9 cellular contexts compared by ENCODE assay signal in the genomic region with DNA sequence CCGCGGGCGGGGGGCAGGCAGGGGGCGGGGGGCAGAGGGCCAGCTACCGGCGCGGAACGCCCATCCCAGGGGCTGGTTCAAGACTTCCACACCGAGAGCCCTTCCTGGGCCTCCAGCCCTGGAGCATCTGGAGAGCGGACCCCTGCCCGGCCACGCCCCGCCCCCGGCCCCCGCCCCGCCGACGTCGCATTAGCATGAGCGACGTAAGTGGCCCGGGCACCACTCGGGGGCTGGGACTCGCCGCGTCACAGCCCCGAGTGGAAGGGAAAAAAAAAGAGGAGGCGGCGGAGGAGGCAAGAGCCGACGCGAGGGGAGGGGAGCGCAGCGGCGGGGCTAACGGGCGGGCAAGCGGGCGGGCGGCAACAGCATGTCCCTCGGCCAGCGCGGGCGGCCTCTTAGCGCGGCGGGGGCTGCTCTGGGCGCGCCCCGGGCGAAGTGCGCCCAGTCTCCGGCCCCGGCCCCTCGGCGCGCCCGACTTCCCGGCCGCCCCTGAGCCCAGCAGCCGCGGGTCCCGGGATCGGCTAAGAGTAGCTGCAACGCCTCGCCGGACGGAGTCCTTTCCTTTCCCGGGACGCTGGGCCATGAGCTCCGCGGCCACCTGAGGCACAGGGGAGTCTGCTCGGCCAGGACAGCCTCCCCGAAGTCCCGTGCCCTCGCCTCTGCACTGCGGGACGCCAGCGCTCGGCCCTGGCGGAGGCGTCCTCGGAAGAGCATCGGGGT. TPM values are rescaled to one million over a fixed set of nuclear protein-coding genes. Genes with fewer than 3 reads are reported as not detected.
A peak's percentile ranks its signal among the peaks of the same experiment; 100 is the strongest.
DNase-seq lines count a peak whose midpoint lies in the region; ATAC-seq, FAIRE-seq and TF ChIP-seq lines count a peak whose summit lies in the region.
"Had no signal": no experiment of that assay in that cellular context is flagged by ENCODE, and none has a peak within 500 bp of the region (broad histone marks: within the 10 kb centered on the region; RNA-seq: fewer than 3 reads in every experiment).

TSS of gene SLC18A3 (plus strand) at position 296 of the 720 bp plus-strand sequence. CDS start 431 bp downstream, outside the sequence.

- TF ChIP-seq CTCF in A549 (IDR thresholded peaks at IDR 0.05): no peak
- TF ChIP-seq CTCF in VCaP (conservative IDR thresholded peaks at IDR 0.05): no peak
- no peak for TF ChIP-seq CTCF in transverse colon (IDR thresholded peaks at IDR 0.05)

- DNase-seq in A549 (ENCODE audit: low read depth in 1 of 2, low spot score in 1 of 2) (no peak), mesenteric fat pad (ENCODE audit: low spot score) (peak; percentile 51), SKM-1 (lab: John Stamatoyannopoulos, UW; ENCODE audit: unreplicated experiment) (no peak), transverse colon (no peak)

- ATAC-seq in A549 (no peak), HG03469 (IDR thresholded peaks at IDR 0.05; ENCODE audit: unreplicated experiment) (no peak), GM18519 (IDR thresholded peaks at IDR 0.05; ENCODE audit: low FRiP score, unreplicated experiment) (no peak)

- in situ Hi-C loops in transverse colon (cut with MboI; ENCODE audit: low pct_ligation_motif_present in 1 of 4, low pct_unique_long_range_greater_than_20kb in 1 of 4, low sequenced_read_pairs in 3 of 4): no loop called here

- H3K36me3 ChIP-seq in HUES6 (ENCODE audit: control insufficient read depth, insufficient read depth, low read length) (no peaks in the 10 kb centered on the region), transverse colon (no peaks in the 10 kb centered on the region)

- TF ChIP-seq EP300 in A549 (IDR thresholded peaks at IDR 0.05) (no peak), transverse colon (IDR thresholded peaks at IDR 0.05; ENCODE audit: low read depth) (no peak)

- no peak within 1 kb of the TSS for H3K9ac ChIP-seq in HUES6 (ENCODE audit: low read length)

- 50% methylated on average over 26 of the region's 84 CpGs for WGBS in A549 (ENCODE audit: missing lambda C conversion rate)
- 0 to 14% methylated on average over 5 to 61 of the region's 84 CpGs for WGBS in transverse colon (ENCODE audit: low coverage in 1 of 2), 2 donors

- intact Hi-C loops in transverse colon (cut with DNase I; ENCODE audit: low total_unique reads): loop anchor here (10.0 kb wide), 1 partner anchor 1345 kb away; no protein-coding TSS in a partner anchor

- H3K27me3 ChIP-seq in HUES6 (ENCODE audit: control insufficient read depth, insufficient read depth, low read length) (peaks cover 100% of the 10 kb centered on the region), transverse colon (peaks cover 88% of the 10 kb centered on the region)

- CTCF ChIA-PET in A549 (lab: Yijun Ruan, JAX): no interaction called here

- H3K27ac ChIP-seq in A549 (no peak within 1 kb of the TSS), HUES6 (ENCODE audit: low read depth, low read length) (no peak within 1 kb of the TSS), VCaP (peak within 1 kb of the TSS; percentile 35; the same call in 1 of the 2 replicates), transverse colon (no peak within 1 kb of the TSS)

- FAIRE-seq in A549 (lab: Jason Lieb, UNC): no peak

- POLR2A ChIA-PET in A549 (lab: Yijun Ruan, JAX): no interaction called here

- H3K4me3 ChIP-seq in A549 (peak within 1 kb of the TSS; percentile 26; the same call in 2 of the 3 replicates), HUES6 (ENCODE audit: low read depth, low read length) (peak within 1 kb of the TSS; percentile 66), transverse colon (peak within 1 kb of the TSS in 1 of 4 donors; percentile 14)

- no peak for TF ChIP-seq RAD21 in A549 (conservative IDR thresholded peaks at IDR 0.05 in 1 of 2, IDR thresholded peaks at IDR 0.05 in 1 of 2)

- no peaks in the 10 kb centered on the region; the same call in 2 of the 3 replicates for H3K4me1 ChIP-seq in A549
- H3K4me1 ChIP-seq in HUES6 (ENCODE audit: control insufficient read depth, insufficient read depth, low read length): peaks cover 39% of the 10 kb centered on the region
- peaks cover 0 to 19% (median 9%) of the 10 kb centered on the region in 4 donors for H3K4me1 ChIP-seq in transverse colon

- TF ChIP-seq POLR2A in A549 (IDR thresholded peaks at IDR 0.05; ENCODE audit: low read length) (no peak), transverse colon (IDR thresholded peaks at IDR 0.05) (no peak)

- peak within 1 kb of the TSS; percentile 67 for H3K4me2 ChIP-seq in A549

- H3K9me3 ChIP-seq in A549 (no peaks in the 10 kb centered on the region), HUES6 (ENCODE audit: control insufficient read depth, insufficient read depth, low read depth, low read length) (no peaks in the 10 kb centered on the region), transverse colon (no peaks in the 10 kb centered on the region)

TF ChIP-seq in A549, 52 proteins besides CTCF, POLR2A, EP300 and RAD21:
- TF ChIP-seq, protein P1, sequence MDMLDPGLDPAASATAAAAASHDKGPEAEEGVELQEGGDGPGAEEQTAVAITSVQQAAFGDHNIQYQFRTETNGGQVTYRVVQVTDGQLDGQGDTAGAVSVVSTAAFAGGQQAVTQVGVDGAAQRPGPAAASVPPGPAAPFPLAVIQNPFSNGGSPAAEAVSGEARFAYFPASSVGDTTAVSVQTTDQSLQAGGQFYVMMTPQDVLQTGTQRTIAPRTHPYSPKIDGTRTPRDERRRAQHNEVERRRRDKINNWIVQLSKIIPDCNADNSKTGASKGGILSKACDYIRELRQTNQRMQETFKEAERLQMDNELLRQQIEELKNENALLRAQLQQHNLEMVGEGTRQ (IDR thresholded peaks at IDR 0.05): no peak
- TF ChIP-seq RCOR1 (IDR thresholded peaks at IDR 0.05; ENCODE audit: low read depth, low read length): no peak
- TF ChIP-seq EHMT2 (IDR thresholded peaks at IDR 0.05; ENCODE audit: low read depth): no peak
- no peak for TF ChIP-seq SMC3 (IDR thresholded peaks at IDR 0.05)
- no peak for TF ChIP-seq JUNB (IDR thresholded peaks at IDR 0.05)
- no peak for TF ChIP-seq TP53 (CRISPR knock-in tag; IDR thresholded peaks at IDR 0.05)
- no peak for TF ChIP-seq POLR2AphosphoS2 (conservative IDR thresholded peaks at IDR 0.05; ENCODE audit: low read length)
- TF ChIP-seq, protein P2, sequence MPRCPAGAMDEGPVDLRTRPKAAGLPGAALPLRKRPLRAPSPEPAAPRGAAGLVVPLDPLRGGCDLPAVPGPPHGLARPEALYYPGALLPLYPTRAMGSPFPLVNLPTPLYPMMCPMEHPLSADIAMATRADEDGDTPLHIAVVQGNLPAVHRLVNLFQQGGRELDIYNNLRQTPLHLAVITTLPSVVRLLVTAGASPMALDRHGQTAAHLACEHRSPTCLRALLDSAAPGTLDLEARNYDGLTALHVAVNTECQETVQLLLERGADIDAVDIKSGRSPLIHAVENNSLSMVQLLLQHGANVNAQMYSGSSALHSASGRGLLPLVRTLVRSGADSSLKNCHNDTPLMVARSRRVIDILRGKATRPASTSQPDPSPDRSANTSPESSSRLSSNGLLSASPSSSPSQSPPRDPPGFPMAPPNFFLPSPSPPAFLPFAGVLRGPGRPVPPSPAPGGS (IDR thresholded peaks at IDR 0.05): no peak
- TF ChIP-seq ZNF302 (CRISPR knock-in tag; IDR thresholded peaks at IDR 0.05): no peak
- no peak for TF ChIP-seq ZFP36 (IDR thresholded peaks at IDR 0.05; ENCODE audit: borderline replicate concordance, partially characterized antibody)
- TF ChIP-seq BHLHE40 (IDR thresholded peaks at IDR 0.05; ENCODE audit: low read depth, low read length): no peak
- no peak for TF ChIP-seq ATOH8 (CRISPR knock-in tag; IDR thresholded peaks at IDR 0.05; ENCODE audit: low read depth)
- TF ChIP-seq TFCP2L1 (CRISPR knock-in tag; IDR thresholded peaks at IDR 0.05): no peak
- no peak for TF ChIP-seq ZSCAN20 (CRISPR knock-in tag; IDR thresholded peaks at IDR 0.05)
- no peak for TF ChIP-seq SREBF2 (IDR thresholded peaks at IDR 0.05)
- TF ChIP-seq HEYL (CRISPR knock-in tag; IDR thresholded peaks at IDR 0.05): no peak
- no peak for TF ChIP-seq KDM1A (IDR thresholded peaks at IDR 0.05; ENCODE audit: low read depth)
- TF ChIP-seq CBX2 (IDR thresholded peaks at IDR 0.05; ENCODE audit: borderline replicate concordance, low read depth): no peak
- TF ChIP-seq FOXS1 (CRISPR knock-in tag; IDR thresholded peaks at IDR 0.05): no peak

RNA-seq across cellular contexts. Expression of gene SLC18A3, which starts in this region (rescaled TPM):
- not detected in 2 replicates for polyA plus RNA-seq in A549 (2011; rRNA removed)
- not detected in 2 replicates for polyA plus RNA-seq in A549 (2012; cell fraction: cytosol; rRNA removed)
- 0.02 TPM in 1 of 2 replicates, not detected in the other for polyA plus RNA-seq in A549 (2012; cell fraction: nucleus; rRNA removed)
- polyA plus RNA-seq in A549 (2017; fragmentation: RNase III; extraction: RNeasy Plus Mini Kit Qiagen cat#74134 plus additional on column Dnase treatment): not detected in 3 replicates
- polyA minus RNA-seq in A549 (2011; rRNA and poly(A)+ RNA removed): not detected in 2 replicates
- total RNA-seq in mesenteric fat pad: not detected
- total RNA-seq in transverse colon: 1 to 10 TPM in 1 of 4 donors, under 1 TPM in 1, not detected in 2; 0.27 to 1.5 TPM
- total RNA-seq: lung microvascular endothelial cell had no signal

Comparison
In these comparisons a context has a peak if more than half of its experiments do, and no peak if none do; other contexts are left out.
1. Peak in DNase-seq in mesenteric fat pad; RNA of the gene not detected or under 1 TPM.